In the genomic region with DNA sequence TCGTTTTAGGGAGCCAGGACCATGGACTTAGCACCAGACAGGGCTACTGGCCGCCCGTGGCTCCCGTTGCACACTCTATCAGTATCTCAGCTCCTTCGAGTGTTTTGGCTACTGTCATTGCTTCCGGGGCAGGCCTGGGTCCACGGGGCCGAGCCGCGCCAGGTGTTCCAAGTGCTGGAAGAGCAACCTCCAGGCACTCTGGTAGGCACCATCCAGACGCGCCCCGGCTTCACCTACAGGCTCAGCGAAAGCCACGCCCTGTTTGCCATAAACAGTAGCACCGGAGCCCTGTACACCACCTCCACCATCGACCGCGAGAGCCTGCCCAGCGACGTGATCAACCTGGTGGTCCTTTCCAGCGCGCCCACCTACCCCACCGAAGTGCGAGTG, we compare ENCODE assay signal across 8 cellular contexts. TPM values are rescaled to one million over a fixed set of nuclear protein-coding genes. Genes with fewer than 3 reads are reported as not detected.
DNase-seq lines count a peak whose midpoint lies in the region; ATAC-seq, FAIRE-seq and TF ChIP-seq lines count a peak whose summit lies in the region.

No MANE protein-coding gene starts in this region.

- intact Hi-C loops in body of pancreas (cut with DNase I) = loop anchor here (10.0 kb wide), 1 partner anchor 428 kb away; no protein-coding TSS in a partner anchor

- no peak overlapping the region for H3K27ac ChIP-seq in BLaER1
- H3K27ac ChIP-seq in body of pancreas = peak overlapping the region in 1 of 4 donors; percentile 11
- H3K27ac ChIP-seq in keratinocyte (ENCODE audit: control insufficient read depth, insufficient read depth, low read length) = no peak overlapping the region

- H3K4me1 Mint-ChIP-seq in IgD-negative memory B cell = peaks cover 9 to 16% (median 11%) of the 10 kb centered on the region in 3 donors
- peaks cover 28% of the 10 kb centered on the region for H3K4me1 Mint-ChIP-seq in stimulated activated effector memory CD8-positive, alpha-beta T cell treated with anti-CD3 and anti-CD28 coated beads, Interleukin-12 subunit alpha, Interleukin-12 subunit beta, amount 100 ng/mL, for 72 hours

- H3K4me3 Mint-ChIP-seq in IgD-negative memory B cell = peak overlapping the region; percentile 51 to 92 (median 80)
- peak overlapping the region; percentile 73 for H3K4me3 Mint-ChIP-seq in stimulated activated effector memory CD8-positive, alpha-beta T cell treated with anti-CD3 and anti-CD28 coated beads, Interleukin-12 subunit alpha, Interleukin-12 subunit beta, amount 100 ng/mL, for 72 hours

- no peaks in the 10 kb centered on the region for H3K9me1 ChIP-seq in keratinocyte (ENCODE audit: control insufficient read depth, extremely low read depth, insufficient read depth, low read length)

- H3K27me3 ChIP-seq in BLaER1 = peaks cover 16% of the 10 kb centered on the region
- no peaks in the 10 kb centered on the region for H3K27me3 ChIP-seq in body of pancreas
- H3K27me3 ChIP-seq in keratinocyte (ENCODE audit: control insufficient read depth, extremely low read depth, insufficient read depth, low read length) = no peaks in the 10 kb centered on the region

- H3K36me3 ChIP-seq in BLaER1 (no peaks in the 10 kb centered on the region), body of pancreas (replicated peaks in 1 of 2; ENCODE audit: insufficient read depth in 1 of 2, low read depth in 2 of 2) (no peaks in the 10 kb centered on the region), keratinocyte (ENCODE audit: control insufficient read depth in 2 of 2, extremely low read depth in 1 of 2, insufficient read depth in 2 of 2, low read length in 2 of 2) (no peaks in the 10 kb centered on the region)

- ATAC-seq in body of pancreas (no peak), HG03378 (IDR thresholded peaks at IDR 0.05; ENCODE audit: unreplicated experiment) (no peak), HG03175 (IDR thresholded peaks at IDR 0.05; ENCODE audit: unreplicated experiment) (no peak)
- ATAC-seq in stimulated activated effector memory CD8-positive, alpha-beta T cell treated with anti-CD3 and anti-CD28 coated beads, Interleukin-12 subunit alpha, Interleukin-12 subunit beta, amount 100 ng/mL, for 72 hours = peak; percentile 27

- 0 to 1% methylated on average over 20 to 25 of the region's 25 CpGs for WGBS in body of pancreas, 2 donors

- peaks cover 42% of the 10 kb centered on the region for H3K27me3 Mint-ChIP-seq in IgD-negative memory B cell

- no peaks in the 10 kb centered on the region for H4K20me1 ChIP-seq in BLaER1
- H4K20me1 ChIP-seq in keratinocyte (ENCODE audit: control insufficient read depth, extremely low read depth, insufficient read depth, low read length) = no peaks in the 10 kb centered on the region

- H3K4me3 ChIP-seq in BLaER1 (peak overlapping the region; percentile 92), body of pancreas (peak overlapping the region in 1 of 2 donors; percentile 88), keratinocyte (ENCODE audit: control insufficient read depth in 2 of 3, extremely low read depth in 1 of 3, insufficient read depth in 2 of 3, low read depth in 1 of 3, low read length in 3 of 3) (peak overlapping the region; percentile 77 to 90 (median 83))

- peaks cover 0 to 3% (median 0%) of the 10 kb centered on the region in 3 donors for H3K9me3 Mint-ChIP-seq in IgD-negative memory B cell
- no peaks in the 10 kb centered on the region for H3K9me3 Mint-ChIP-seq in stimulated activated effector memory CD8-positive, alpha-beta T cell treated with anti-CD3 and anti-CD28 coated beads, Interleukin-12 subunit alpha, Interleukin-12 subunit beta, amount 100 ng/mL, for 72 hours

- peak overlapping the region; percentile 94 for H2AFZ ChIP-seq in keratinocyte (ENCODE audit: control insufficient read depth, low read length)

- H3K4me1 ChIP-seq in BLaER1 (peaks cover 17% of the 10 kb centered on the region), body of pancreas (peaks cover 28% of the 10 kb centered on the region), keratinocyte (ENCODE audit: control insufficient read depth, extremely low read depth, insufficient read depth, low read length) (peaks cover 8% of the 10 kb centered on the region)

- H3K36me3 Mint-ChIP-seq in IgD-negative memory B cell = peaks cover 3% of the 10 kb centered on the region
- no peaks in the 10 kb centered on the region for H3K36me3 Mint-ChIP-seq in stimulated activated effector memory CD8-positive, alpha-beta T cell treated with anti-CD3 and anti-CD28 coated beads, Interleukin-12 subunit alpha, Interleukin-12 subunit beta, amount 100 ng/mL, for 72 hours

- H3K9me3 ChIP-seq in BLaER1 (peaks cover 19% of the 10 kb centered on the region), body of pancreas (no peaks in the 10 kb centered on the region), keratinocyte (ENCODE audit: control insufficient read depth, low read depth, low read length) (no peaks in the 10 kb centered on the region)

- peak overlapping the region; percentile 78; the same call in 1 of the 2 replicates for H3K9ac ChIP-seq in BLaER1
- no peak overlapping the region for H3K9ac ChIP-seq in keratinocyte (ENCODE audit: control insufficient read depth, extremely low read depth, insufficient read depth, low read length)

- no peaks in the 10 kb centered on the region for H3K79me2 ChIP-seq in keratinocyte (ENCODE audit: control insufficient read depth, insufficient read depth, low read length)

- TF ChIP-seq CTCF in body of pancreas (IDR thresholded peaks at IDR 0.05) (no peak), keratinocyte (optimal IDR thresholded peaks at IDR 0.05 in 1 of 3, IDR thresholded peaks at IDR 0.05 in 1 of 3, conservative IDR thresholded peaks at IDR 0.05 in 1 of 3; ENCODE audit: extremely low read depth in 1 of 3, insufficient read depth in 2 of 3, low read length in 3 of 3) (no peak)

- no peak overlapping the region for H3K27ac Mint-ChIP-seq in IgD-negative memory B cell
- H3K27ac Mint-ChIP-seq in stimulated activated effector memory CD8-positive, alpha-beta T cell treated with anti-CD3 and anti-CD28 coated beads, Interleukin-12 subunit alpha, Interleukin-12 subunit beta, amount 100 ng/mL, for 72 hours = no peak overlapping the region

- peak; percentile 55 for FAIRE-seq in keratinocyte (lab: Jason Lieb, UNC)

- DNase-seq in body of pancreas = peak; percentile 16 to 50 (median 32)
- no peak for DNase-seq in keratinocyte (ENCODE audit: low read depth, low spot score)
- no peak for DNase-seq in stimulated activated effector memory CD8-positive, alpha-beta T cell treated with anti-CD3 and anti-CD28 coated beads, Interleukin-12 subunit alpha, Interleukin-12 subunit beta, amount 100 ng/mL, for 72 hours (ENCODE audit: low spot score in 2 of 2)
- DNase-seq in A172 (ENCODE audit: low spot score) = no peak

- no peak for TF ChIP-seq POLR2A in body of pancreas (IDR thresholded peaks at IDR 0.05)

- H3K4me2 ChIP-seq in BLaER1 (peak overlapping the region; percentile 91), keratinocyte (ENCODE audit: control insufficient read depth, extremely low read depth, insufficient read depth, low read depth, low read length) (peak overlapping the region; percentile 90)

- dilution Hi-C loops in keratinocyte (cut with MboI; ENCODE audit: extremely low pct_ligation_motif_present, low sequenced_read_pairs) = no loop called here

RNA-seq across cellular contexts. Expression of gene FAT4, which starts 1.6 kb away (rescaled TPM):
- polyA plus RNA-seq in IgD-negative memory B cell = not detected
- 1 to 10 TPM; 3.3 to 3.6 TPM for total RNA-seq in body of pancreas
- polyA plus RNA-seq in keratinocyte = 0.77 to 2.7 TPM (median 1.6 TPM) in 3 replicates
- 0.15 TPM for polyA plus RNA-seq in keratinocyte (2011; ENCODE audit: low read depth)
- polyA plus RNA-seq in keratinocyte (2011; cell fraction: cytosol; rRNA removed) = 0.23 and 0.35 TPM in 2 replicates
- polyA plus RNA-seq in keratinocyte (2011; cell fraction: nucleus; rRNA removed) = 3.6 and 3.8 TPM in 2 replicates
- 0.24 and 0.64 TPM in 2 replicates for polyA plus RNA-seq in keratinocyte (2012; ENCODE audit: low replicate concordance)
- 2.3 to 9.6 TPM (median 9.4 TPM) in 3 replicates for polyA minus RNA-seq in keratinocyte
- polyA minus RNA-seq in keratinocyte (2011; cell fraction: cytosol; rRNA and poly(A)+ RNA removed) = 1.2 TPM
- 14.7 and 23.6 TPM in 2 replicates for polyA minus RNA-seq in keratinocyte (2011; cell fraction: nucleus; rRNA and poly(A)+ RNA removed)
- 2.7 and 3.2 TPM in 2 replicates for total RNA-seq in A172 (2014; rRNA removed; shearing (Covaris generic))

Comparison
In these comparisons a context has a peak if more than half of its experiments do, and no peak if none do; other contexts are left out.
1. DNase-seq: peak in body of pancreas (4 of 4); none in keratinocyte (single experiment), stimulated activated effector memory CD8-positive, alpha-beta T cell treated with anti-CD3 and anti-CD28 coated beads, Interleukin-12 subunit alpha, Interleukin-12 subunit beta, amount 100 ng/mL, for 72 hours (0 of 2) and A172 (single experiment).